In genomic region chr16:11669380-11670146, GRCh38 we compare ENCODE assay signal across 8 cellular contexts. TPM values are rescaled to one million over a fixed set of nuclear protein-coding genes. Genes with fewer than 3 reads are reported as not detected.
DNase-seq lines count a peak whose midpoint lies in the region; ATAC-seq, FAIRE-seq and TF ChIP-seq lines count a peak whose summit lies in the region.

No MANE protein-coding gene starts in this region.

- TF ChIP-seq CTCF in GM20000 (IDR thresholded peaks at IDR 0.05; ENCODE audit: extremely low read depth, missing control alignments) (no peak), esophagus squamous epithelium (IDR thresholded peaks at IDR 0.05) (no peak), nephron (IDR thresholded peaks at IDR 0.05; ENCODE audit: unreplicated experiment in 3 of 3) (no peak)

- H3K27ac ChIP-seq in esophagus squamous epithelium: peak overlapping the region; percentile 81 to 92 (median 87)

- 17 to 41% methylated on average over 7 to 13 of the region's 22 CpGs for WGBS in esophagus squamous epithelium, 2 donors

- H3K4me1 ChIP-seq in esophagus squamous epithelium: peaks cover 57 to 87% (median 59%) of the 10 kb centered on the region in 3 donors

- H3K27ac Mint-ChIP-seq in nephron: peak overlapping the region; percentile 51 to 62 (median 58)

- H3K27me3 ChIP-seq in esophagus squamous epithelium: no peaks in the 10 kb centered on the region

- no peak for TF ChIP-seq POLR2A in esophagus squamous epithelium (IDR thresholded peaks at IDR 0.05)
- no peak for TF ChIP-seq POLR2A in H54 (IDR thresholded peaks at IDR 0.05; ENCODE audit: low read depth, low read length)

- no peaks in the 10 kb centered on the region for H3K36me3 Mint-ChIP-seq in nephron (ENCODE audit: low read depth)

- H3K9me3 Mint-ChIP-seq in nephron: no peaks in the 10 kb centered on the region

- no peak for ATAC-seq in HG02885 (IDR thresholded peaks at IDR 0.05; ENCODE audit: poor library complexity, unreplicated experiment)

- peak; percentile 70 for DNase-seq in GM20000 (ENCODE audit: low spot score)
- peak; percentile 62 for DNase-seq in SKM-1 (lab: John Stamatoyannopoulos, UW; ENCODE audit: unreplicated experiment)
- no peak for DNase-seq in esophagus squamous epithelium (lab: John Stamatoyannopoulos, UW)
- DNase-seq in NCI-H146 treated with DMSO at 0.1 percent for 48 hours (lab: John Stamatoyannopoulos, UW; ENCODE audit: unreplicated experiment): no peak
- no peak for DNase-seq in NCI-H345 (lab: John Stamatoyannopoulos, UW)
- no peak for DNase-seq in H54 (ENCODE audit: insufficient read length, low spot score)

- peak overlapping the region; percentile 82 to 91 (median 90) for H3K4me3 Mint-ChIP-seq in nephron

- FAIRE-seq in H54 (lab: Jason Lieb, UNC): no peak

- intact Hi-C loops in esophagus squamous epithelium (cut with DNase I): no loop called here

- H3K4me1 Mint-ChIP-seq in nephron: peaks cover 26% of the 10 kb centered on the region

- H3K4me3 ChIP-seq in esophagus squamous epithelium: peak overlapping the region; percentile 70 to 96 (median 79)

- H3K9me3 ChIP-seq in esophagus squamous epithelium: no peaks in the 10 kb centered on the region

- no peaks in the 10 kb centered on the region for H3K27me3 Mint-ChIP-seq in nephron (ENCODE audit: low read depth)

- H3K36me3 ChIP-seq in esophagus squamous epithelium: no peaks in the 10 kb centered on the region

RNA-seq across cellular contexts. Expression of gene SNN, which starts 1.3 kb away (rescaled TPM):
- 10 to 100 TPM; 13.7 to 22.9 (median 17.0) TPM for total RNA-seq in esophagus squamous epithelium

Comparison
In these comparisons a context has a peak if more than half of its experiments do, and no peak if none do; other contexts are left out.
1. DNase-seq: peak in GM20000 (single experiment) and SKM-1 (single experiment); none in esophagus squamous epithelium (single experiment), NCI-H146 treated with DMSO at 0.1 percent for 48 hours (single experiment), NCI-H345 (single experiment) and H54 (single experiment).